ENCODE assay signal across 1 cellular context in the genomic region with DNA sequence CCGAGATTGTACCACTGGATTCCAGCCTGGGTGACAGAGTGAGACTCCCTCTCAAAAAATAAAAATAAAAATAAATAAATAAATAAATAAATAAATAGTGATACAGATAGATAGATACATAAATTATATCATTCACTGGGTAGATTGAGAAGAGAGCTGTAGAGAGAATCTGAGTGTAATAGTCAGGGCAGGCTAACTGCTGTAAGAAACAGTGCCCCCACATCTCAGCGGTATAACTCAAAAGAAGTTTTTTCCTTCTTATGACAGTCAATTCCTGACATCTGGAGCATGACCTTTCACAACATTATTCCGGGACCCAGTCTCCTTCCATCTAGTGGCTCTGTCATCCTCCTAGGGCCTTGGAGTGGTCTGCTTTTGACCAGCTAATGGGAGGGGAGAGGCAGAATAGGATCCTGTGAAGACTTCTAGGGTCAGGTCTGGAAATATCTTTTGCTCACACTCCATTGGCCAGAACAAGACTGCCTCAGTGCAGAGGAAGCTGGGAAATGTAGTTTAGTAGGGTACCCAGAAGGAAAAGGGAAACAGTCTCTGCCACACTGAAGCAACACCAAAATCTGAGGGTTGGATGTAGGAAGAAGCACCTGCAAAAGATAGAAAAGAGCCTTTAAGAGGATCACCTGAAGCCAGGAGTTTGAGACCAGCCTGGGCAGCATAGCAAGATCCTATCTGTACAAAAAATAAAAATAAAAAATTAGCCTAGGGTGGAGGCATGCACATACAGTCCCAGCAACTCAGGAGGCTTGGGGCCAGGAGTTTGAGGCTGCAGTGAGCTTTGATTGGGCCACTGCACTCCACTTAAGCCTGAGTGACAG.
TF ChIP-seq lines count a peak whose summit lies in the region.

No MANE protein-coding gene starts in this region.

TF ChIP-seq in HepG2, 621 proteins besides CTCF, POLR2A, EP300 and RAD21 (continued from another document and continues in another):
- TF ChIP-seq, protein P1, sequence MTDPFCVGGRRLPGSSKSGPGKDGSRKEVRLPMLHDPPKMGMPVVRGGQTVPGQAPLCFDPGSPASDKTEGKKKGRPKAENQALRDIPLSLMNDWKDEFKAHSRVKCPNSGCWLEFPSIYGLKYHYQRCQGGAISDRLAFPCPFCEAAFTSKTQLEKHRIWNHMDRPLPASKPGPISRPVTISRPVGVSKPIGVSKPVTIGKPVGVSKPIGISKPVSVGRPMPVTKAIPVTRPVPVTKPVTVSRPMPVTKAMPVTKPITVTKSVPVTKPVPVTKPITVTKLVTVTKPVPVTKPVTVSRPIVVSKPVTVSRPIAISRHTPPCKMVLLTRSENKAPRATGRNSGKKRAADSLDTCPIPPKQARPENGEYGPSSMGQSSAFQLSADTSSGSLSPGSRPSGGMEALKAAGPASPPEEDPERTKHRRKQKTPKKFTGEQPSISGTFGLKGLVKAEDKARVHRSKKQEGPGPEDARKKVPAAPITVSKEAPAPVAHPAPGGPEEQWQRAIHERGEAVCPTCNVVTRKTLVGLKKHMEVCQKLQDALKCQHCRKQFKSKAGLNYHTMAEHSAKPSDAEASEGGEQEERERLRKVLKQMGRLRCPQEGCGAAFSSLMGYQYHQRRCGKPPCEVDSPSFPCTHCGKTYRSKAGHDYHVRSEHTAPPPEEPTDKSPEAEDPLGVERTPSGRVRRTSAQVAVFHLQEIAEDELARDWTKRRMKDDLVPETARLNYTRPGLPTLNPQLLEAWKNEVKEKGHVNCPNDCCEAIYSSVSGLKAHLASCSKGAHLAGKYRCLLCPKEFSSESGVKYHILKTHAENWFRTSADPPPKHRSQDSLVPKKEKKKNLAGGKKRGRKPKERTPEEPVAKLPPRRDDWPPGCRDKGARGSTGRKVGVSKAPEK (CRISPR knock-in tag; IDR thresholded peaks at IDR 0.05; ENCODE audit: borderline replicate concordance), result no peak
- TF ChIP-seq NRL (CRISPR knock-in tag; IDR thresholded peaks at IDR 0.05; ENCODE audit: borderline replicate concordance) (no peak), ERF (CRISPR knock-in tag; IDR thresholded peaks at IDR 0.05) (peak; percentile 36; the same call in 1 of the 2 replicates), SAP130 (CRISPR knock-in tag; IDR thresholded peaks at IDR 0.05; ENCODE audit: low read depth) (peak; percentile 21; the same call in 1 of the 2 replicates), ZBTB7B (CRISPR knock-in tag; IDR thresholded peaks at IDR 0.05) (no peak), PCBP2 (optimal IDR thresholded peaks at IDR 0.05; ENCODE audit: low read depth, low read length, poor library complexity, severe bottlenecking) (no peak), ZNF260 (CRISPR knock-in tag; IDR thresholded peaks at IDR 0.05; ENCODE audit: borderline replicate concordance, low read depth) (no peak), FLYWCH1 (CRISPR knock-in tag; IDR thresholded peaks at IDR 0.05) (no peak), SETDB1 (CRISPR knock-in tag; IDR thresholded peaks at IDR 0.05; ENCODE audit: borderline replicate concordance) (no peak), RNF2 (conservative IDR thresholded peaks at IDR 0.05; ENCODE audit: low read depth) (no peak), DR1 (CRISPR knock-in tag; IDR thresholded peaks at IDR 0.05) (no peak), TBX2 (CRISPR knock-in tag; IDR thresholded peaks at IDR 0.05; ENCODE audit: borderline replicate concordance) (no peak), KAT2B (IDR thresholded peaks at IDR 0.05; ENCODE audit: borderline replicate concordance, low read depth, low read length) (no peak), ZNF558 (CRISPR knock-in tag; IDR thresholded peaks at IDR 0.05; ENCODE audit: borderline replicate concordance) (no peak), CEBPB (IDR thresholded peaks at IDR 0.05; ENCODE audit: borderline replicate concordance, low read depth, low read length) (0 out of 2 replicates have a peak, but pooled peaks have one; percentile 1), ZNF431 (CRISPR knock-in tag; IDR thresholded peaks at IDR 0.05; ENCODE audit: borderline replicate concordance, low read depth) (no peak), ZNF251 (CRISPR knock-in tag; IDR thresholded peaks at IDR 0.05) (no peak), ZNF563 (CRISPR knock-in tag; IDR thresholded peaks at IDR 0.05) (no peak), THAP11 (CRISPR knock-in tag; IDR thresholded peaks at IDR 0.05) (peak; percentile 98), ZNF839 (CRISPR knock-in tag; IDR thresholded peaks at IDR 0.05; ENCODE audit: borderline replicate concordance) (no peak), RAD51 (IDR thresholded peaks at IDR 0.05; ENCODE audit: borderline replicate concordance) (no peak), PAF1 (CRISPR knock-in tag; IDR thresholded peaks at IDR 0.05) (no peak), NR2F6 (IDR thresholded peaks at IDR 0.05) (no peak), NR2F6 (CRISPR knock-in tag; IDR thresholded peaks at IDR 0.05) (peak; percentile 20; the same call in 1 of the 2 replicates), ZNF777 (CRISPR knock-in tag; IDR thresholded peaks at IDR 0.05) (no peak), SYNCRIP (IDR thresholded peaks at IDR 0.05; ENCODE audit: insufficient read depth, low read depth, low read length) (no peak), ELF1 (CRISPR knock-in tag; IDR thresholded peaks at IDR 0.05) (peak; percentile 70), ZNF296 (CRISPR knock-in tag; conservative IDR thresholded peaks at IDR 0.05) (no peak), ZNF441 (CRISPR knock-in tag; IDR thresholded peaks at IDR 0.05; ENCODE audit: borderline replicate concordance) (no peak), RARG (CRISPR knock-in tag; IDR thresholded peaks at IDR 0.05; ENCODE audit: low read depth) (no peak), GABPA (IDR thresholded peaks at IDR 0.05; ENCODE audit: low read depth, low read length) (no peak), GABPA (CRISPR knock-in tag; IDR thresholded peaks at IDR 0.05; ENCODE audit: low read depth) (peak; percentile 68), FOSL1 (CRISPR knock-in tag; IDR thresholded peaks at IDR 0.05; ENCODE audit: borderline replicate concordance) (no peak), ZNF619 (CRISPR knock-in tag; IDR thresholded peaks at IDR 0.05) (no peak), IRF2 (CRISPR knock-in tag; IDR thresholded peaks at IDR 0.05) (peak; percentile 73; the same call in 1 of the 2 replicates), RORA (CRISPR knock-in tag; IDR thresholded peaks at IDR 0.05) (no peak), SOX6 (IDR thresholded peaks at IDR 0.05) (no peak), SOX6 (CRISPR knock-in tag; IDR thresholded peaks at IDR 0.05) (no peak), NFYC (CRISPR knock-in tag; IDR thresholded peaks at IDR 0.05) (peak; percentile 85)
- TF ChIP-seq, protein P2, sequence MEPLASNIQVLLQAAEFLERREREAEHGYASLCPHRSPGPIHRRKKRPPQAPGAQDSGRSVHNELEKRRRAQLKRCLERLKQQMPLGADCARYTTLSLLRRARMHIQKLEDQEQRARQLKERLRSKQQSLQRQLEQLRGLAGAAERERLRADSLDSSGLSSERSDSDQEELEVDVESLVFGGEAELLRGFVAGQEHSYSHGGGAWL (CRISPR knock-in tag; IDR thresholded peaks at IDR 0.05), result no peak
- TF ChIP-seq, protein P3, sequence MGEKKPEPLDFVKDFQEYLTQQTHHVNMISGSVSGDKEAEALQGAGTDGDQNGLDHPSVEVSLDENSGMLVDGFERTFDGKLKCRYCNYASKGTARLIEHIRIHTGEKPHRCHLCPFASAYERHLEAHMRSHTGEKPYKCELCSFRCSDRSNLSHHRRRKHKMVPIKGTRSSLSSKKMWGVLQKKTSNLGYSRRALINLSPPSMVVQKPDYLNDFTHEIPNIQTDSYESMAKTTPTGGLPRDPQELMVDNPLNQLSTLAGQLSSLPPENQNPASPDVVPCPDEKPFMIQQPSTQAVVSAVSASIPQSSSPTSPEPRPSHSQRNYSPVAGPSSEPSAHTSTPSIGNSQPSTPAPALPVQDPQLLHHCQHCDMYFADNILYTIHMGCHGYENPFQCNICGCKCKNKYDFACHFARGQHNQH (CRISPR knock-in tag; IDR thresholded peaks at IDR 0.05), result no peak; the same call in 1 of the 2 replicates
- TF ChIP-seq, protein P4, sequence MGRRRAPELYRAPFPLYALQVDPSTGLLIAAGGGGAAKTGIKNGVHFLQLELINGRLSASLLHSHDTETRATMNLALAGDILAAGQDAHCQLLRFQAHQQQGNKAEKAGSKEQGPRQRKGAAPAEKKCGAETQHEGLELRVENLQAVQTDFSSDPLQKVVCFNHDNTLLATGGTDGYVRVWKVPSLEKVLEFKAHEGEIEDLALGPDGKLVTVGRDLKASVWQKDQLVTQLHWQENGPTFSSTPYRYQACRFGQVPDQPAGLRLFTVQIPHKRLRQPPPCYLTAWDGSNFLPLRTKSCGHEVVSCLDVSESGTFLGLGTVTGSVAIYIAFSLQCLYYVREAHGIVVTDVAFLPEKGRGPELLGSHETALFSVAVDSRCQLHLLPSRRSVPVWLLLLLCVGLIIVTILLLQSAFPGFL (CRISPR knock-in tag; IDR thresholded peaks at IDR 0.05), result no peak
- TF ChIP-seq, protein P5, sequence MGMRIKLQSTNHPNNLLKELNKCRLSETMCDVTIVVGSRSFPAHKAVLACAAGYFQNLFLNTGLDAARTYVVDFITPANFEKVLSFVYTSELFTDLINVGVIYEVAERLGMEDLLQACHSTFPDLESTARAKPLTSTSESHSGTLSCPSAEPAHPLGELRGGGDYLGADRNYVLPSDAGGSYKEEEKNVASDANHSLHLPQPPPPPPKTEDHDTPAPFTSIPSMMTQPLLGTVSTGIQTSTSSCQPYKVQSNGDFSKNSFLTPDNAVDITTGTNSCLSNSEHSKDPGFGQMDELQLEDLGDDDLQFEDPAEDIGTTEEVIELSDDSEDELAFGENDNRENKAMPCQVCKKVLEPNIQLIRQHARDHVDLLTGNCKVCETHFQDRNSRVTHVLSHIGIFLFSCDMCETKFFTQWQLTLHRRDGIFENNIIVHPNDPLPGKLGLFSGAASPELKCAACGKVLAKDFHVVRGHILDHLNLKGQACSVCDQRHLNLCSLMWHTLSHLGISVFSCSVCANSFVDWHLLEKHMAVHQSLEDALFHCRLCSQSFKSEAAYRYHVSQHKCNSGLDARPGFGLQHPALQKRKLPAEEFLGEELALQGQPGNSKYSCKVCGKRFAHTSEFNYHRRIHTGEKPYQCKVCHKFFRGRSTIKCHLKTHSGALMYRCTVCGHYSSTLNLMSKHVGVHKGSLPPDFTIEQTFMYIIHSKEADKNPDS (CRISPR knock-in tag; IDR thresholded peaks at IDR 0.05), result no peak
- TF ChIP-seq, protein P6, sequence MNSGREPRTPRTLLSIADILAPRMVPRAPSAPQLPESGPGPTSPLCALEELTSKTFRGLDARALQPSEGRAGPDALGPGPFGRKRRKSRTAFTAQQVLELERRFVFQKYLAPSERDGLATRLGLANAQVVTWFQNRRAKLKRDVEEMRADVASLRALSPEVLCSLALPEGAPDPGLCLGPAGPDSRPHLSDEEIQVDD (CRISPR knock-in tag; IDR thresholded peaks at IDR 0.05; ENCODE audit: borderline replicate concordance), result no peak
- TF ChIP-seq, protein P7, sequence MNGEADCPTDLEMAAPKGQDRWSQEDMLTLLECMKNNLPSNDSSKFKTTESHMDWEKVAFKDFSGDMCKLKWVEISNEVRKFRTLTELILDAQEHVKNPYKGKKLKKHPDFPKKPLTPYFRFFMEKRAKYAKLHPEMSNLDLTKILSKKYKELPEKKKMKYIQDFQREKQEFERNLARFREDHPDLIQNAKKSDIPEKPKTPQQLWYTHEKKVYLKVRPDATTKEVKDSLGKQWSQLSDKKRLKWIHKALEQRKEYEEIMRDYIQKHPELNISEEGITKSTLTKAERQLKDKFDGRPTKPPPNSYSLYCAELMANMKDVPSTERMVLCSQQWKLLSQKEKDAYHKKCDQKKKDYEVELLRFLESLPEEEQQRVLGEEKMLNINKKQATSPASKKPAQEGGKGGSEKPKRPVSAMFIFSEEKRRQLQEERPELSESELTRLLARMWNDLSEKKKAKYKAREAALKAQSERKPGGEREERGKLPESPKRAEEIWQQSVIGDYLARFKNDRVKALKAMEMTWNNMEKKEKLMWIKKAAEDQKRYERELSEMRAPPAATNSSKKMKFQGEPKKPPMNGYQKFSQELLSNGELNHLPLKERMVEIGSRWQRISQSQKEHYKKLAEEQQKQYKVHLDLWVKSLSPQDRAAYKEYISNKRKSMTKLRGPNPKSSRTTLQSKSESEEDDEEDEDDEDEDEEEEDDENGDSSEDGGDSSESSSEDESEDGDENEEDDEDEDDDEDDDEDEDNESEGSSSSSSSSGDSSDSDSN (CRISPR knock-in tag; IDR thresholded peaks at IDR 0.05), result no peak
- TF ChIP-seq, protein P8, sequence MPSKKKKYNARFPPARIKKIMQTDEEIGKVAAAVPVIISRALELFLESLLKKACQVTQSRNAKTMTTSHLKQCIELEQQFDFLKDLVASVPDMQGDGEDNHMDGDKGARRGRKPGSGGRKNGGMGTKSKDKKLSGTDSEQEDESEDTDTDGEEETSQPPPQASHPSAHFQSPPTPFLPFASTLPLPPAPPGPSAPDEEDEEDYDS (CRISPR knock-in tag; IDR thresholded peaks at IDR 0.05), result no peak; the same call in 1 of the 2 replicates
- TF ChIP-seq, protein P9, sequence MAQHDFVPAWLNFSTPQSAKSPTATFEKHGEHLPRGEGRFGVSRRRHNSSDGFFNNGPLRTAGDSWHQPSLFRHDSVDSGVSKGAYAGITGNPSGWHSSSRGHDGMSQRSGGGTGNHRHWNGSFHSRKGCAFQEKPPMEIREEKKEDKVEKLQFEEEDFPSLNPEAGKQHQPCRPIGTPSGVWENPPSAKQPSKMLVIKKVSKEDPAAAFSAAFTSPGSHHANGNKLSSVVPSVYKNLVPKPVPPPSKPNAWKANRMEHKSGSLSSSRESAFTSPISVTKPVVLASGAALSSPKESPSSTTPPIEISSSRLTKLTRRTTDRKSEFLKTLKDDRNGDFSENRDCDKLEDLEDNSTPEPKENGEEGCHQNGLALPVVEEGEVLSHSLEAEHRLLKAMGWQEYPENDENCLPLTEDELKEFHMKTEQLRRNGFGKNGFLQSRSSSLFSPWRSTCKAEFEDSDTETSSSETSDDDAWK (CRISPR knock-in tag; IDR thresholded peaks at IDR 0.05), result no peak
- TF ChIP-seq, protein P10, sequence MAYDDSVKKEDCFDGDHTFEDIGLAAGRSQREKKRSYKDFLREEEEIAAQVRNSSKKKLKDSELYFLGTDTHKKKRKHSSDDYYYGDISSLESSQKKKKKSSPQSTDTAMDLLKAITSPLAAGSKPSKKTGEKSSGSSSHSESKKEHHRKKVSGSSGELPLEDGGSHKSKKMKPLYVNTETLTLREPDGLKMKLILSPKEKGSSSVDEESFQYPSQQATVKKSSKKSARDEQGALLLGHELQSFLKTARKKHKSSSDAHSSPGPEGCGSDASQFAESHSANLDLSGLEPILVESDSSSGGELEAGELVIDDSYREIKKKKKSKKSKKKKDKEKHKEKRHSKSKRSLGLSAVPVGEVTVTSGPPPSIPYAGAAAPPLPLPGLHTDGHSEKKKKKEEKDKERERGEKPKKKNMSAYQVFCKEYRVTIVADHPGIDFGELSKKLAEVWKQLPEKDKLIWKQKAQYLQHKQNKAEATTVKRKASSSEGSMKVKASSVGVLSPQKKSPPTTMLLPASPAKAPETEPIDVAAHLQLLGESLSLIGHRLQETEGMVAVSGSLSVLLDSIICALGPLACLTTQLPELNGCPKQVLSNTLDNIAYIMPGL (CRISPR knock-in tag; IDR thresholded peaks at IDR 0.05; ENCODE audit: borderline replicate concordance in 1 of 2, low read depth in 1 of 2), result no peak
- TF ChIP-seq, protein P11, sequence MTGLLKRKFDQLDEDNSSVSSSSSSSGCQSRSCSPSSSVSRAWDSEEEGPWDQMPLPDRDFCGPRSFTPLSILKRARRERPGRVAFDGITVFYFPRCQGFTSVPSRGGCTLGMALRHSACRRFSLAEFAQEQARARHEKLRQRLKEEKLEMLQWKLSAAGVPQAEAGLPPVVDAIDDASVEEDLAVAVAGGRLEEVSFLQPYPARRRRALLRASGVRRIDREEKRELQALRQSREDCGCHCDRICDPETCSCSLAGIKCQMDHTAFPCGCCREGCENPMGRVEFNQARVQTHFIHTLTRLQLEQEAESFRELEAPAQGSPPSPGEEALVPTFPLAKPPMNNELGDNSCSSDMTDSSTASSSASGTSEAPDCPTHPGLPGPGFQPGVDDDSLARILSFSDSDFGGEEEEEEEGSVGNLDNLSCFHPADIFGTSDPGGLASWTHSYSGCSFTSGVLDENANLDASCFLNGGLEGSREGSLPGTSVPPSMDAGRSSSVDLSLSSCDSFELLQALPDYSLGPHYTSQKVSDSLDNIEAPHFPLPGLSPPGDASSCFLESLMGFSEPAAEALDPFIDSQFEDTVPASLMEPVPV (CRISPR knock-in tag; IDR thresholded peaks at IDR 0.05), result no peak
